ENCODE assay signal across 8 cellular contexts in genomic region chr14:103332143-103332919, GRCh38. TPM values are rescaled to one million over a fixed set of nuclear protein-coding genes. Genes with fewer than 3 reads are reported as not detected.
DNase-seq lines count a peak whose midpoint lies in the region; ATAC-seq and TF ChIP-seq lines count a peak whose summit lies in the region.

No MANE protein-coding gene starts in this region.

- ATAC-seq in natural killer cell treated with Interleukin-12 subunit alpha and Interleukin-12 subunit beta and Interleukin-15 and Interleukin-18, amount 100 ng/mL, for 72 hours = no peak

- peaks cover 18% of the 10 kb centered on the region for H3K4me1 Mint-ChIP-seq in Calu3 (ENCODE audit: low read depth, unreplicated experiment)
- peaks cover 13 to 18% of the 10 kb centered on the region in 2 donors for H3K4me1 Mint-ChIP-seq in natural killer cell treated with Interleukin-12 subunit alpha and Interleukin-12 subunit beta and Interleukin-15 and Interleukin-18, amount 100 ng/mL, for 72 hours (ENCODE audit: low read depth in 2 of 2)

- peaks cover 1% of the 10 kb centered on the region for H3K36me3 ChIP-seq in breast epithelium

- no peaks in the 10 kb centered on the region for H3K9me3 Mint-ChIP-seq in Calu3 (ENCODE audit: low read depth, unreplicated experiment)
- no peaks in the 10 kb centered on the region for H3K9me3 Mint-ChIP-seq in natural killer cell treated with Interleukin-12 subunit alpha and Interleukin-12 subunit beta and Interleukin-15 and Interleukin-18, amount 100 ng/mL, for 72 hours

- no peak for DNase-seq in Calu3
- DNase-seq in NAMALWA (ENCODE audit: low spot score) = peak; percentile 19
- DNase-seq in breast epithelium (ENCODE audit: low spot score in 2 of 2) = no peak
- peak; percentile 10 for DNase-seq in natural killer cell treated with Interleukin-12 subunit alpha and Interleukin-12 subunit beta and Interleukin-15 and Interleukin-18, amount 100 ng/mL, for 72 hours (ENCODE audit: low spot score)
- DNase-seq in middle frontal gyrus (ENCODE audit: extremely low spot score, low spot score) = no peak
- no peak for DNase-seq in NCI-H1092 (lab: John Stamatoyannopoulos, UW)
- DNase-seq in NK-92 treated with Interleukin-12 subunit alpha and Interleukin-12 subunit beta, amount 100 ng/mL, for 24 hours (lab: John Stamatoyannopoulos, UW) = no peak
- no peak for DNase-seq in RKO (ENCODE audit: low spot score)

- intact Hi-C loops in Calu3 (cut with micrococcal nuclease; ENCODE audit: unreplicated experiment) (no loop called here), breast epithelium (cut with DNase I; ENCODE audit: low total_unique reads) (loop anchor here (5.0 kb wide), 1 partner anchor 240 kb away; no protein-coding TSS in a partner anchor)

- H3K27ac ChIP-seq in breast epithelium = peak overlapping the region; percentile 45 to 100

- peaks cover 0 to 11% of the 10 kb centered on the region in 2 donors for H3K4me1 ChIP-seq in breast epithelium

- H3K4me3 Mint-ChIP-seq in Calu3 (ENCODE audit: low read depth, unreplicated experiment) = peak overlapping the region; percentile 90
- H3K4me3 Mint-ChIP-seq in natural killer cell treated with Interleukin-12 subunit alpha and Interleukin-12 subunit beta and Interleukin-15 and Interleukin-18, amount 100 ng/mL, for 72 hours = peak overlapping the region; percentile 60

- peaks cover 46% of the 10 kb centered on the region for H3K36me3 Mint-ChIP-seq in Calu3 (ENCODE audit: insufficient read depth, unreplicated experiment)
- peaks cover 21% of the 10 kb centered on the region for H3K36me3 Mint-ChIP-seq in natural killer cell treated with Interleukin-12 subunit alpha and Interleukin-12 subunit beta and Interleukin-15 and Interleukin-18, amount 100 ng/mL, for 72 hours

- H3K4me3 ChIP-seq in breast epithelium = peak overlapping the region in 1 of 3 donors; percentile 91

- no peak for TF ChIP-seq POLR2A in breast epithelium (IDR thresholded peaks at IDR 0.05)

- H3K27me3 Mint-ChIP-seq in Calu3 (ENCODE audit: unreplicated experiment) = peaks cover 1% of the 10 kb centered on the region
- no peaks in the 10 kb centered on the region for H3K27me3 Mint-ChIP-seq in natural killer cell treated with Interleukin-12 subunit alpha and Interleukin-12 subunit beta and Interleukin-15 and Interleukin-18, amount 100 ng/mL, for 72 hours

- CTCF ChIA-PET in Calu3 (lab: Charles Lee) = interaction anchor here (1.0 to 2.3 kb wide), 3 partner anchors 36 to 227 kb away, joined by 3 to 8 read pairs (median 4); no protein-coding TSS in a partner anchor

- no peak for TF ChIP-seq CTCF in Calu3 (IDR thresholded peaks at IDR 0.05; ENCODE audit: unreplicated experiment)
- TF ChIP-seq CTCF in breast epithelium (IDR thresholded peaks at IDR 0.05) = no peak

- H3K27me3 ChIP-seq in breast epithelium = no peaks in the 10 kb centered on the region

- BruUV-seq in Calu3 (replicated peaks; lab: Mats Ljungman, UMichigan) = no TSS peak

- H3K9me3 ChIP-seq in breast epithelium = no peaks in the 10 kb centered on the region

- peak overlapping the region; percentile 61 for H3K27ac Mint-ChIP-seq in Calu3 (ENCODE audit: unreplicated experiment)
- H3K27ac Mint-ChIP-seq in natural killer cell treated with Interleukin-12 subunit alpha and Interleukin-12 subunit beta and Interleukin-15 and Interleukin-18, amount 100 ng/mL, for 72 hours = peak overlapping the region; percentile 70 to 87

RNA-seq across cellular contexts. Expression of gene EIF5, which starts 1.7 kb away (rescaled TPM):
- total RNA-seq in Calu3 (2022) = 327 and 328 TPM in 2 replicates
- total RNA-seq in breast epithelium = 100 to 1,000 TPM; 143 to 254 (median 150) TPM
- 100 to 1,000 TPM; 246 to 316 TPM for total RNA-seq in natural killer cell treated with Interleukin-12 subunit alpha and Interleukin-12 subunit beta and Interleukin-15 and Interleukin-18, amount 100 ng/mL, for 72 hours

RNA-seq across cellular contexts. Expression of gene MARK3, which starts 52.9 kb away (rescaled TPM):
- 76.0 and 79.5 TPM in 2 replicates for total RNA-seq in Calu3 (2022)
- total RNA-seq in breast epithelium = 100 to 1,000 TPM in 1 of 3 donors, 10 to 100 TPM in 2; 70.2 to 107 (median 87.5) TPM
- 100 to 1,000 TPM; 101 to 165 TPM for total RNA-seq in natural killer cell treated with Interleukin-12 subunit alpha and Interleukin-12 subunit beta and Interleukin-15 and Interleukin-18, amount 100 ng/mL, for 72 hours

Comparison
In these comparisons a context has a peak if more than half of its experiments do, and no peak if none do; other contexts are left out.
1. DNase-seq: peak in NAMALWA (single experiment) and natural killer cell treated with Interleukin-12 subunit alpha and Interleukin-12 subunit beta and Interleukin-15 and Interleukin-18, amount 100 ng/mL, for 72 hours (single experiment); none in Calu3 (single experiment), breast epithelium (0 of 2), middle frontal gyrus (single experiment), NCI-H1092 (single experiment), NK-92 treated with Interleukin-12 subunit alpha and Interleukin-12 subunit beta, amount 100 ng/mL, for 24 hours (single experiment) and RKO (single experiment).